In genomic region chr2:25230128-25230527, GRCh38 we compare ENCODE assay signal across 1 cellular context.
TF ChIP-seq lines count a peak whose summit lies in the region.

No MANE protein-coding gene starts in this region.

TF ChIP-seq in WTC11, 78 proteins besides CTCF, POLR2A, EP300 and RAD21 (continued from another document):
- TF ChIP-seq ZNF281 (CRISPR knock-in tag; IDR thresholded peaks at IDR 0.05) (no peak), AR (CRISPR knock-in tag; IDR thresholded peaks at IDR 0.05) (no peak), ZNF425 (CRISPR knock-in tag; conservative IDR thresholded peaks at IDR 0.05) (no peak)
